8 cellular contexts compared by ENCODE assay signal in the genomic region with DNA sequence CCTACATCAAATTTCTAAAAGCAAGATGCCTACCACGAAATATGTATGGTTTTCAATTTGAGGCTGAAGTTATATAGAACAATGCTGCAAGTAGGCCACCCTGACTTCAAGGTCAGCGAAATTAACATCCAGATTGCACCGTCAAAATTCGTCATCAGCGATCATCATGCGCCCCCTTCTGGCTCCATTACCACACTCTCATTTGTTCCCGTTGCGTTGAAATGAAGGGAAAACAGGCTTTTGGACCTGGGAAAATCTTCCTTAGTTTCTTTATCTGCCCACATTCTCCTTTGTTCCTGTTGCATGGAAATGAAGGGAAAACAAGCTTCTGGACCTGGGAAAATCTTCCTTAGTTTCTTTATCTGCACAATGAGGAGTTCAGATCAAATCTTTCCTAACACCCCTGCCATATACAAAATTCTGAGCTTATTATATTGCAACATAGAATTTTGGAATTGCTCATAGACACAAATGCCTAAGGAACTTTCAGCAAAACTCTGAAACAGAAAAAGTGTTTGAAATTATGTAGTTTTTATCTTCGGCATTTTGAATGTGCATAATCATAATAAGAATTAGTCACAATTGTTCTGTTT.
DNase-seq lines count a peak whose midpoint lies in the region; ATAC-seq, FAIRE-seq and TF ChIP-seq lines count a peak whose summit lies in the region.

No MANE protein-coding gene starts in this region.

- no peaks in the 10 kb centered on the region for H3K9me3 Mint-ChIP-seq in activated T-helper 1 cell treated with anti-CD3 and anti-CD28 coated beads, Interleukin-12 subunit alpha, Interleukin-12 subunit beta, Interleukin-2, Interleukin-4 antibody, amounts not matched to agents 30 ng/mL and 10 ng/mL and 1 ng/mL, durations not matched to agents 14 hours and 24 hours and 36 hours
- H3K9me3 Mint-ChIP-seq in progenitor cell of endocrine pancreas (ENCODE audit: low read depth): peaks cover 4% of the 10 kb centered on the region

- H3K36me3 Mint-ChIP-seq in activated T-helper 1 cell treated with anti-CD3 and anti-CD28 coated beads, Interleukin-12 subunit alpha, Interleukin-12 subunit beta, Interleukin-2, Interleukin-4 antibody, amounts not matched to agents 30 ng/mL and 10 ng/mL and 1 ng/mL, durations not matched to agents 14 hours and 24 hours and 36 hours (ENCODE audit: low read depth): no peaks in the 10 kb centered on the region
- no peaks in the 10 kb centered on the region for H3K36me3 Mint-ChIP-seq in progenitor cell of endocrine pancreas (ENCODE audit: insufficient read depth)

- H3K4me1 ChIP-seq in Panc1 (ENCODE audit: control insufficient read depth, insufficient read depth, low read length) (no peaks in the 10 kb centered on the region), gastroesophageal sphincter (no peaks in the 10 kb centered on the region), uterus (no peaks in the 10 kb centered on the region)

- TF ChIP-seq POLR2A in GM12891 (IDR thresholded peaks at IDR 0.05; ENCODE audit: low read depth, low read length) (no peak), gastroesophageal sphincter (IDR thresholded peaks at IDR 0.05) (no peak), uterus (IDR thresholded peaks at IDR 0.05) (no peak)

- H3K27me3 Mint-ChIP-seq in activated T-helper 1 cell treated with anti-CD3 and anti-CD28 coated beads, Interleukin-12 subunit alpha, Interleukin-12 subunit beta, Interleukin-2, Interleukin-4 antibody, amounts not matched to agents 30 ng/mL and 10 ng/mL and 1 ng/mL, durations not matched to agents 14 hours and 24 hours and 36 hours (ENCODE audit: insufficient read depth): peaks cover 38% of the 10 kb centered on the region
- peaks cover 44% of the 10 kb centered on the region for H3K27me3 Mint-ChIP-seq in progenitor cell of endocrine pancreas

- H3K36me3 ChIP-seq in Panc1 (ENCODE audit: control insufficient read depth, insufficient read depth, low read length): no peaks in the 10 kb centered on the region
- no peaks in the 10 kb centered on the region for H3K36me3 ChIP-seq in gastroesophageal sphincter
- H3K36me3 ChIP-seq in uterus: no peaks in the 10 kb centered on the region

- H3K4me3 ChIP-seq in Panc1 (ENCODE audit: low read depth in 2 of 2, low read length in 2 of 2) (no peak overlapping the region), gastroesophageal sphincter (no peak overlapping the region), uterus (no peak overlapping the region)

- TF ChIP-seq CTCF in Panc1 (IDR thresholded peaks at IDR 0.05) (peak; percentile 81), gastroesophageal sphincter (IDR thresholded peaks at IDR 0.05) (peak; percentile 30 to 61 (median 56)), progenitor cell of endocrine pancreas (IDR thresholded peaks at IDR 0.05; ENCODE audit: unreplicated experiment) (peak; percentile 83), uterus (IDR thresholded peaks at IDR 0.05) (peak; percentile 41 to 64 (median 54))

- H3K27ac ChIP-seq in Panc1 (ENCODE audit: low read length) (no peak overlapping the region), gastroesophageal sphincter (no peak overlapping the region), uterus (no peak overlapping the region)

- TF ChIP-seq EP300 in gastroesophageal sphincter (IDR thresholded peaks at IDR 0.05): no peak

- peak; percentile 78 for FAIRE-seq in GM12891 (lab: Jason Lieb, UNC)

- POLR2A ChIA-PET in Panc1 (lab: Charles Lee): no interaction called here

- CTCF ChIA-PET in Panc1 (lab: Charles Lee): interaction anchor here (1.0 kb wide), 1 partner anchor 261 kb away, joined by 3 read pairs; no protein-coding TSS in a partner anchor

- BruUV-seq in Panc1 (replicated peaks; lab: Mats Ljungman, UMichigan): no TSS peak

- ATAC-seq in Panc1 (no peak), gastroesophageal sphincter (no peak), HG03045 (IDR thresholded peaks at IDR 0.05; ENCODE audit: unreplicated experiment) (no peak)

- H3K4me1 Mint-ChIP-seq in activated T-helper 1 cell treated with anti-CD3 and anti-CD28 coated beads, Interleukin-12 subunit alpha, Interleukin-12 subunit beta, Interleukin-2, Interleukin-4 antibody, amounts not matched to agents 30 ng/mL and 10 ng/mL and 1 ng/mL, durations not matched to agents 14 hours and 24 hours and 36 hours (ENCODE audit: low read depth): peaks cover 19% of the 10 kb centered on the region
- no peaks in the 10 kb centered on the region for H3K4me1 Mint-ChIP-seq in progenitor cell of endocrine pancreas (ENCODE audit: low read depth)

- intact Hi-C loops in Panc1 (cut with micrococcal nuclease; ENCODE audit: unreplicated experiment) (loop anchor here (5.0 kb wide), 1 partner anchor 96 kb away; a partner anchor contains a TSS), uterus (cut with DNase I; ENCODE audit: low total_unique reads) (no loop called here)
- intact Hi-C loops in activated T-helper 1 cell treated with anti-CD3 and anti-CD28 coated beads, Interleukin-12 subunit alpha, Interleukin-12 subunit beta, Interleukin-2, Interleukin-4 antibody, amounts not matched to agents 30 ng/mL and 10 ng/mL and 1 ng/mL, durations not matched to agents 14 hours and 24 hours and 36 hours (cut with micrococcal nuclease): loop anchor here (1.0 kb wide), 3 partner anchors 9 to 261 kb away; no protein-coding TSS in a partner anchor

- H3K9me3 ChIP-seq in Panc1 (ENCODE audit: control insufficient read depth, insufficient read depth, low read depth, low read length) (no peaks in the 10 kb centered on the region), gastroesophageal sphincter (peaks cover 0 to 1% (median 0%) of the 10 kb centered on the region in 3 donors), uterus (no peaks in the 10 kb centered on the region)

- DNase-seq in GM12891 (ENCODE audit: insufficient read length, low spot score) (no peak), Panc1 (ENCODE audit: low read depth, low spot score) (no peak), progenitor cell of endocrine pancreas (ENCODE audit: low spot score, unreplicated experiment) (peak; percentile 15), uterus (peak; percentile 27 to 33), NCI-H2171 treated with DMSO at 0.1 percent for 48 hours (lab: John Stamatoyannopoulos, UW) (no peak)
- DNase-seq in activated T-helper 1 cell treated with anti-CD3 and anti-CD28 coated beads, Interleukin-12 subunit alpha, Interleukin-12 subunit beta, Interleukin-2, Interleukin-4 antibody, amounts not matched to agents 30 ng/mL and 10 ng/mL and 1 ng/mL, durations not matched to agents 14 hours and 24 hours and 36 hours (ENCODE audit: low spot score): peak; percentile 31

- 32 to 33% methylated on average over 7 to 9 of the region's 9 CpGs for WGBS in gastroesophageal sphincter (ENCODE audit: low coverage in 1 of 2), 2 donors

- H3K27ac Mint-ChIP-seq in activated T-helper 1 cell treated with anti-CD3 and anti-CD28 coated beads, Interleukin-12 subunit alpha, Interleukin-12 subunit beta, Interleukin-2, Interleukin-4 antibody, amounts not matched to agents 30 ng/mL and 10 ng/mL and 1 ng/mL, durations not matched to agents 14 hours and 24 hours and 36 hours: no peak overlapping the region
- no peak overlapping the region for H3K27ac Mint-ChIP-seq in progenitor cell of endocrine pancreas

- peaks cover 4% of the 10 kb centered on the region for H3K27me3 ChIP-seq in Panc1 (ENCODE audit: control insufficient read depth, insufficient read depth, low read length)
- peaks cover 3% of the 10 kb centered on the region for H3K27me3 ChIP-seq in gastroesophageal sphincter
- peaks cover 0 to 7% of the 10 kb centered on the region in 2 donors for H3K27me3 ChIP-seq in uterus

- in situ Hi-C loops in Panc1 (cut with HindIII; ENCODE audit: low pct_unique_long_range_greater_than_20kb, low sequenced_read_pairs): no loop called here

- no peak overlapping the region for H3K4me3 Mint-ChIP-seq in activated T-helper 1 cell treated with anti-CD3 and anti-CD28 coated beads, Interleukin-12 subunit alpha, Interleukin-12 subunit beta, Interleukin-2, Interleukin-4 antibody, amounts not matched to agents 30 ng/mL and 10 ng/mL and 1 ng/mL, durations not matched to agents 14 hours and 24 hours and 36 hours
- H3K4me3 Mint-ChIP-seq in progenitor cell of endocrine pancreas (ENCODE audit: low read depth): no peak overlapping the region

TF ChIP-seq in GM12891, 5 proteins besides CTCF, POLR2A, EP300 and RAD21:
- no peak for TF ChIP-seq SPI1 (IDR thresholded peaks at IDR 0.05; ENCODE audit: low read depth, low read length)
- TF ChIP-seq POLR2AphosphoS5 (IDR thresholded peaks at IDR 0.05; ENCODE audit: low read depth, low read length): no peak
- no peak for TF ChIP-seq POU2F2 (IDR thresholded peaks at IDR 0.05; ENCODE audit: low read depth, low read length)
- TF ChIP-seq TAF1 (IDR thresholded peaks at IDR 0.05; ENCODE audit: low read depth, low read length): no peak
- no peak for TF ChIP-seq PAX5 (IDR thresholded peaks at IDR 0.05; ENCODE audit: insufficient read depth, low read length, severe bottlenecking)

Comparison
In these comparisons a context has a peak if more than half of its experiments do, and no peak if none do; other contexts are left out.
1. DNase-seq: peak in activated T-helper 1 cell treated with anti-CD3 and anti-CD28 coated beads, Interleukin-12 subunit alpha, Interleukin-12 subunit beta, Interleukin-2, Interleukin-4 antibody, amounts not matched to agents 30 ng/mL and 10 ng/mL and 1 ng/mL, durations not matched to agents 14 hours and 24 hours and 36 hours (single experiment), progenitor cell of endocrine pancreas (single experiment) and uterus (2 of 2); none in GM12891 (single experiment), Panc1 (single experiment) and NCI-H2171 treated with DMSO at 0.1 percent for 48 hours (single experiment).
2. Peak in every context shown above with its lines, with median percentiles within 50 percentile points of each other: CTCF ChIP-seq.